ENCODE assay signal across 8 cellular contexts in genomic region chrX:50691820-50692219, GRCh38.
A peak's percentile ranks its signal among the peaks of the same experiment; 100 is the strongest.
DNase-seq lines count a peak whose midpoint lies in the region; ATAC-seq and TF ChIP-seq lines count a peak whose summit lies in the region.

No MANE protein-coding gene starts in this region.

- TF ChIP-seq CTCF in body of pancreas (IDR thresholded peaks at IDR 0.05) (peak; percentile 40 to 83 (median 68)), upper lobe of left lung (IDR thresholded peaks at IDR 0.05) (peak; percentile 55 to 72 (median 64))

- H3K27ac ChIP-seq in body of pancreas (no peak overlapping the region), upper lobe of left lung (no peak overlapping the region)

- H3K4me3 ChIP-seq in body of pancreas (no peak overlapping the region), upper lobe of left lung (no peak overlapping the region)

- no peaks in the 10 kb centered on the region for H3K4me1 ChIP-seq in body of pancreas
- H3K4me1 ChIP-seq in upper lobe of left lung: no peaks in the 10 kb centered on the region

- no peak for TF ChIP-seq EP300 in upper lobe of left lung (IDR thresholded peaks at IDR 0.05)

- DNase-seq in DMS114 treated with DMSO at 0.1 percent for 48 hours (lab: John Stamatoyannopoulos, UW; ENCODE audit: unreplicated experiment) (peak; percentile 33), NCI-H69 (lab: John Stamatoyannopoulos, UW) (peak; percentile 51), body of pancreas (peak; percentile 10 to 25 (median 18)), kidney tubule cell (ENCODE audit: low spot score) (peak; percentile 61), upper lobe of left lung (no peak), GOT3 (lab: John Stamatoyannopoulos, UW) (no peak)

- ATAC-seq in GM18868 (IDR thresholded peaks at IDR 0.05; ENCODE audit: unreplicated experiment): peak; percentile 94
- peak; percentile 85 for ATAC-seq in HG03095 (IDR thresholded peaks at IDR 0.05; ENCODE audit: unreplicated experiment)
- peak; percentile 59 for ATAC-seq in body of pancreas
- ATAC-seq in upper lobe of left lung (ENCODE audit: low FRiP score in 2 of 2): peak; percentile 65 to 69

- intact Hi-C loops in body of pancreas (cut with DNase I): no loop called here

- H3K36me3 ChIP-seq in body of pancreas (replicated peaks in 1 of 2; ENCODE audit: insufficient read depth in 1 of 2, low read depth in 2 of 2) (no peaks in the 10 kb centered on the region), upper lobe of left lung (no peaks in the 10 kb centered on the region)

- no peak for TF ChIP-seq POLR2A in body of pancreas (IDR thresholded peaks at IDR 0.05)
- TF ChIP-seq POLR2A in upper lobe of left lung (IDR thresholded peaks at IDR 0.05): no peak

- 18 to 22% methylated on average over 5 of the region's 5 CpGs for WGBS in body of pancreas, 2 donors
- 15 to 30% methylated on average over 4 to 5 of the region's 5 CpGs for whole genome bisulfite sequencing in upper lobe of left lung, 2 donors

- H3K9me3 ChIP-seq in body of pancreas (no peaks in the 10 kb centered on the region), upper lobe of left lung (no peaks in the 10 kb centered on the region)

- H3K27me3 ChIP-seq in body of pancreas (no peaks in the 10 kb centered on the region), upper lobe of left lung (no peaks in the 10 kb centered on the region)

Comparison
In these comparisons a context has a peak if more than half of its experiments do, and no peak if none do; other contexts are left out.
1. DNase-seq: peak in DMS114 treated with DMSO at 0.1 percent for 48 hours (single experiment), NCI-H69 (single experiment), body of pancreas (4 of 4) and kidney tubule cell (single experiment); none in upper lobe of left lung (0 of 2) and GOT3 (single experiment).
2. Peak in every context shown above with its lines, with median percentiles within 50 percentile points of each other: ATAC-seq.